Comparison of ENCODE assay signal across 8 cellular contexts in genomic region chr10:92241158-92241500, GRCh38. TPM values are rescaled to one million over a fixed set of nuclear protein-coding genes. Genes with fewer than 3 reads are reported as not detected.
DNase-seq lines count a peak whose midpoint lies in the region; ATAC-seq and TF ChIP-seq lines count a peak whose summit lies in the region.

No MANE protein-coding gene starts in this region.

- no peaks in the 10 kb centered on the region for H3K9me3 Mint-ChIP-seq in brain
- no peaks in the 10 kb centered on the region for H3K9me3 Mint-ChIP-seq in stimulated activated naive CD8-positive, alpha-beta T cell treated with anti-CD3 and anti-CD28 coated beads, Interleukin-15, amount 100 ng/mL, for 72 hours

- TF ChIP-seq CTCF in BJ (IDR thresholded peaks at IDR 0.05; ENCODE audit: insufficient read depth, low read depth, low read length) (no peak), brain (conservative IDR thresholded peaks at IDR 0.05) (no peak), kidney epithelial cell (IDR thresholded peaks at IDR 0.05; ENCODE audit: insufficient read depth, low read length, poor library complexity, severe bottlenecking) (no peak)

- H3K27ac ChIP-seq in KOPT-K1 (ENCODE audit: low read depth, low read length, poor library complexity, severe bottlenecking): peak overlapping the region; percentile 51

- peaks cover 20% of the 10 kb centered on the region for H3K27me3 Mint-ChIP-seq in brain
- H3K27me3 Mint-ChIP-seq in stimulated activated naive CD8-positive, alpha-beta T cell treated with anti-CD3 and anti-CD28 coated beads, Interleukin-15, amount 100 ng/mL, for 72 hours: peaks cover 20% of the 10 kb centered on the region

- no peaks in the 10 kb centered on the region for H3K9me3 ChIP-seq in KOPT-K1 (ENCODE audit: insufficient read depth, low read length, poor library complexity, severe bottlenecking)

- H3K27me3 ChIP-seq in BJ (ENCODE audit: control insufficient read depth, insufficient read depth, low read length) (no peaks in the 10 kb centered on the region), kidney epithelial cell (ENCODE audit: control insufficient read depth, insufficient read depth, low read length) (no peaks in the 10 kb centered on the region)

- no peak for ATAC-seq in stimulated activated naive CD8-positive, alpha-beta T cell treated with anti-CD3 and anti-CD28 coated beads, Interleukin-15, amount 100 ng/mL, for 72 hours
- ATAC-seq in GM18907 (IDR thresholded peaks at IDR 0.05; ENCODE audit: unreplicated experiment): no peak

- H3K4me1 Mint-ChIP-seq in brain: peaks cover 61% of the 10 kb centered on the region
- peaks cover 36% of the 10 kb centered on the region for H3K4me1 Mint-ChIP-seq in stimulated activated naive CD8-positive, alpha-beta T cell treated with anti-CD3 and anti-CD28 coated beads, Interleukin-15, amount 100 ng/mL, for 72 hours

- no peaks in the 10 kb centered on the region for H3K36me3 ChIP-seq in BJ (ENCODE audit: control insufficient read depth, insufficient read depth, low read length)
- H3K36me3 ChIP-seq in KOPT-K1 (ENCODE audit: insufficient read depth, low read length): no peaks in the 10 kb centered on the region
- H3K36me3 ChIP-seq in kidney epithelial cell (ENCODE audit: control insufficient read depth, insufficient read depth, low read length): no peaks in the 10 kb centered on the region

- H3K27ac Mint-ChIP-seq in brain: peak overlapping the region; percentile 91 to 97 (median 92)
- H3K27ac Mint-ChIP-seq in stimulated activated naive CD8-positive, alpha-beta T cell treated with anti-CD3 and anti-CD28 coated beads, Interleukin-15, amount 100 ng/mL, for 72 hours: no peak overlapping the region

- DNase-seq in BJ (ENCODE audit: low read depth) (no peak), kidney epithelial cell (ENCODE audit: low read depth) (no peak), GM19238 (ENCODE audit: insufficient read length, low spot score) (no peak), SW 1271 (lab: John Stamatoyannopoulos, UW) (no peak)
- DNase-seq in stimulated activated naive CD8-positive, alpha-beta T cell treated with anti-CD3 and anti-CD28 coated beads, Interleukin-15, amount 100 ng/mL, for 72 hours: no peak

- H3K36me3 Mint-ChIP-seq in brain: peaks cover 22% of the 10 kb centered on the region

- CTCF ChIA-PET in BJ (lab: Yijun Ruan, JAX): no interaction called here

- peak overlapping the region; percentile 59 for H3K4me3 ChIP-seq in BJ (ENCODE audit: low read depth, low read length)
- peak overlapping the region; percentile 57 for H3K4me3 ChIP-seq in kidney epithelial cell (ENCODE audit: low read depth, low read length)

- POLR2A ChIA-PET in BJ (lab: Charles Lee): no interaction called here

- peak overlapping the region; percentile 89 to 93 (median 92) for H3K4me3 Mint-ChIP-seq in brain
- peak overlapping the region; percentile 75 to 95 for H3K4me3 Mint-ChIP-seq in stimulated activated naive CD8-positive, alpha-beta T cell treated with anti-CD3 and anti-CD28 coated beads, Interleukin-15, amount 100 ng/mL, for 72 hours

RNA-seq across cellular contexts. Expression of gene CPEB3, which starts 49.7 kb away (rescaled TPM):
- 0.28 TPM in 2 replicates for polyA plus RNA-seq in BJ (2011; rRNA removed)
- polyA minus RNA-seq in BJ (2011; rRNA and poly(A)+ RNA removed): 0.90 and 1.2 TPM in 2 replicates
- 3.9 TPM for polyA plus RNA-seq in brain (ENCODE audit: insufficient read depth, low read depth, low replicate concordance)
- total RNA-seq in kidney epithelial cell: 1.2 and 1.3 TPM in 2 replicates

RNA-seq across cellular contexts. Expression of gene MARCHF5, which starts 49.8 kb away (rescaled TPM):
- 13.1 and 23.2 TPM in 2 replicates for polyA plus RNA-seq in BJ (2011; rRNA removed)
- polyA minus RNA-seq in BJ (2011; rRNA and poly(A)+ RNA removed): 4.8 and 10.7 TPM in 2 replicates
- 33.3 TPM for polyA plus RNA-seq in brain (ENCODE audit: insufficient read depth, low read depth, low replicate concordance)
- 15.3 and 16.8 TPM in 2 replicates for total RNA-seq in kidney epithelial cell

Comparison
In these comparisons a context has a peak if more than half of its experiments do, and no peak if none do; other contexts are left out.
1. H3K27ac Mint-ChIP-seq: peak in brain (5 of 5); none in stimulated activated naive CD8-positive, alpha-beta T cell treated with anti-CD3 and anti-CD28 coated beads, Interleukin-15, amount 100 ng/mL, for 72 hours (0 of 2).